8 cellular contexts compared by ENCODE assay signal in genomic region chr2:230865324-230865765, GRCh38. TPM values are rescaled to one million over a fixed set of nuclear protein-coding genes. Genes with fewer than 3 reads are reported as not detected.
A peak's percentile ranks its signal among the peaks of the same experiment; 100 is the strongest.
DNase-seq lines count a peak whose midpoint lies in the region; ATAC-seq and TF ChIP-seq lines count a peak whose summit lies in the region.

No MANE protein-coding gene starts in this region.

- no peaks in the 10 kb centered on the region for H3K36me3 Mint-ChIP-seq in activated CD8-positive, alpha-beta memory T cell treated with anti-CD3 and anti-CD28 coated beads, Interleukin-2, amount 10 ng/mL, durations not matched to agents 7 days and 5 days
- no peaks in the 10 kb centered on the region for H3K36me3 Mint-ChIP-seq in activated T-helper 17 cell treated with anti-CD3 and anti-CD28 coated beads, Interleukin-2, amount 50 U/mL, for 72 hours (ENCODE audit: low read depth)

- TF ChIP-seq CTCF in kidney epithelial cell (IDR thresholded peaks at IDR 0.05; ENCODE audit: insufficient read depth, low read length, poor library complexity, severe bottlenecking): no peak

- peak overlapping the region; percentile 82 for H3K27ac ChIP-seq in temporal lobe (ENCODE audit: low read depth, low read length)

- H3K27ac Mint-ChIP-seq in activated CD8-positive, alpha-beta memory T cell treated with anti-CD3 and anti-CD28 coated beads, Interleukin-2, amount 10 ng/mL, durations not matched to agents 7 days and 5 days: peak overlapping the region; percentile 25
- H3K27ac Mint-ChIP-seq in activated T-helper 17 cell treated with anti-CD3 and anti-CD28 coated beads, Interleukin-2, amount 50 U/mL, for 72 hours: no peak overlapping the region

- DNase-seq in activated CD8-positive, alpha-beta memory T cell treated with anti-CD3 and anti-CD28 coated beads, Interleukin-2, amount 10 ng/mL, durations not matched to agents 7 days and 5 days: no peak
- DNase-seq in activated CD8-positive, alpha-beta memory T cell treated with anti-CD3 and anti-CD28 coated beads, Interleukin-2, amount 50 U/mL, for 4 hours: no peak
- no peak for DNase-seq in kidney epithelial cell (ENCODE audit: low read depth)
- DNase-seq in cerebellar nuclear complex (lab: John Stamatoyannopoulos, UW): no peak

- CTCF ChIA-PET in activated CD8-positive, alpha-beta memory T cell treated with anti-CD3 and anti-CD28 coated beads, Interleukin-2, amount 10 ng/mL, durations not matched to agents 7 days and 5 days (lab: Charles Lee): interaction anchor here (0.9 to 2.8 kb wide), 11 partner anchors 10 to 188 kb away, joined by 3 to 8 read pairs (median 5); partner anchors contain the start of gene GPR55

- H3K27me3 Mint-ChIP-seq in activated CD8-positive, alpha-beta memory T cell treated with anti-CD3 and anti-CD28 coated beads, Interleukin-2, amount 10 ng/mL, durations not matched to agents 7 days and 5 days: peaks cover 46% of the 10 kb centered on the region
- peaks cover 7% of the 10 kb centered on the region for H3K27me3 Mint-ChIP-seq in activated T-helper 17 cell treated with anti-CD3 and anti-CD28 coated beads, Interleukin-2, amount 50 U/mL, for 72 hours

- peak overlapping the region; percentile 75 for H3K4me3 ChIP-seq in kidney epithelial cell (ENCODE audit: low read depth, low read length)

- ATAC-seq in activated CD8-positive, alpha-beta memory T cell treated with anti-CD3 and anti-CD28 coated beads, Interleukin-2, amount 10 ng/mL, durations not matched to agents 7 days and 5 days: no peak
- ATAC-seq in activated T-helper 17 cell treated with anti-CD3 and anti-CD28 coated beads, Interleukin-2, amount 50 U/mL, for 72 hours (replicated peaks): no peak
- ATAC-seq in HG03354 (IDR thresholded peaks at IDR 0.05; ENCODE audit: poor library complexity, severe bottlenecking, unreplicated experiment) (no peak), GM18861 (IDR thresholded peaks at IDR 0.05; ENCODE audit: unreplicated experiment) (no peak)

- H3K36me3 ChIP-seq in kidney epithelial cell (ENCODE audit: control insufficient read depth, insufficient read depth, low read length): no peaks in the 10 kb centered on the region

- H3K9me3 Mint-ChIP-seq in activated CD8-positive, alpha-beta memory T cell treated with anti-CD3 and anti-CD28 coated beads, Interleukin-2, amount 10 ng/mL, durations not matched to agents 7 days and 5 days (ENCODE audit: low read depth): no peaks in the 10 kb centered on the region
- no peaks in the 10 kb centered on the region for H3K9me3 Mint-ChIP-seq in activated T-helper 17 cell treated with anti-CD3 and anti-CD28 coated beads, Interleukin-2, amount 50 U/mL, for 72 hours

- H3K4me3 Mint-ChIP-seq in activated CD8-positive, alpha-beta memory T cell treated with anti-CD3 and anti-CD28 coated beads, Interleukin-2, amount 10 ng/mL, durations not matched to agents 7 days and 5 days: peak overlapping the region; percentile 82
- H3K4me3 Mint-ChIP-seq in activated T-helper 17 cell treated with anti-CD3 and anti-CD28 coated beads, Interleukin-2, amount 50 U/mL, for 72 hours: peak overlapping the region; percentile 73

- peaks cover 44% of the 10 kb centered on the region for H3K4me1 Mint-ChIP-seq in activated CD8-positive, alpha-beta memory T cell treated with anti-CD3 and anti-CD28 coated beads, Interleukin-2, amount 10 ng/mL, durations not matched to agents 7 days and 5 days
- peaks cover 21% of the 10 kb centered on the region for H3K4me1 Mint-ChIP-seq in activated T-helper 17 cell treated with anti-CD3 and anti-CD28 coated beads, Interleukin-2, amount 50 U/mL, for 72 hours

- peaks cover 5% of the 10 kb centered on the region for H3K27me3 ChIP-seq in kidney epithelial cell (ENCODE audit: control insufficient read depth, insufficient read depth, low read length)

RNA-seq across cellular contexts. Expression of gene ITM2C, which starts 0.6 kb away (rescaled TPM):
- 100 to 1,000 TPM in 1 of 2 experiments, 10 to 100 TPM in 1; 65.1 to 115 TPM for total RNA-seq in activated CD8-positive, alpha-beta memory T cell treated with anti-CD3 and anti-CD28 coated beads, Interleukin-2, amount 10 ng/mL, durations not matched to agents 7 days and 5 days
- 10 to 100 TPM; 28.7 to 45.0 TPM for total RNA-seq in activated T-helper 17 cell treated with anti-CD3 and anti-CD28 coated beads, Interleukin-2, amount 50 U/mL, for 72 hours
- 144 and 148 TPM in 2 replicates for total RNA-seq in kidney epithelial cell
- total RNA-seq in temporal lobe: 116 TPM

RNA-seq across cellular contexts. Expression of gene GPR55, which starts 59.7 kb away (rescaled TPM):
- 10 to 100 TPM; 42.1 to 58.8 TPM for total RNA-seq in activated CD8-positive, alpha-beta memory T cell treated with anti-CD3 and anti-CD28 coated beads, Interleukin-2, amount 10 ng/mL, durations not matched to agents 7 days and 5 days
- 10 to 100 TPM; 11.1 to 19.9 TPM for total RNA-seq in activated T-helper 17 cell treated with anti-CD3 and anti-CD28 coated beads, Interleukin-2, amount 50 U/mL, for 72 hours
- total RNA-seq in kidney epithelial cell (not detected in 2 replicates), temporal lobe (not detected)

Comparison
In these comparisons a context has a peak if more than half of its experiments do, and no peak if none do; other contexts are left out.
1. RNA of gene GPR55, which starts 59.7 kb away (total RNA-seq): 42.1 to 58.8 TPM in activated CD8-positive, alpha-beta memory T cell treated with anti-CD3 and anti-CD28 coated beads, Interleukin-2, amount 10 ng/mL, durations not matched to agents 7 days and 5 days and 11.1 to 19.9 TPM in activated T-helper 17 cell treated with anti-CD3 and anti-CD28 coated beads, Interleukin-2, amount 50 U/mL, for 72 hours; not detected in kidney epithelial cell and not detected in temporal lobe (single experiment); every median in the first group is over 10 times any median in the second.